In genomic region chr2:227464851-227465250, GRCh38 we compare ENCODE assay signal across 19 cellular contexts. TPM values are rescaled to one million over a fixed set of nuclear protein-coding genes. Genes with fewer than 3 reads are reported as not detected.
DNase-seq lines count a peak whose midpoint lies in the region; ATAC-seq and TF ChIP-seq lines count a peak whose summit lies in the region.
"Had no signal": no experiment of that assay in that cellular context is flagged by ENCODE, and none has a peak within 500 bp of the region (broad histone marks: within the 10 kb centered on the region; RNA-seq: fewer than 3 reads in every experiment).

No MANE protein-coding gene starts in this region.

- H3K79me1 ChIP-seq in H9 (ENCODE audit: insufficient read depth, low read depth, low read length, poor library complexity, severe bottlenecking) (no peaks in the 10 kb centered on the region), neuronal stem cell (ENCODE audit: low read depth, low read length) (no peaks in the 10 kb centered on the region)

- peak overlapping the region in 2 of 3 experiments; percentile 11 to 62; a peak in 4 of 7 replicates for H3K27ac Mint-ChIP-seq in H9
- H3K27ac Mint-ChIP-seq in activated T-helper 2 cell treated with anti-CD3 and anti-CD28 coated beads, Interferon-gamma antibody, Interleukin-2, Interleukin-4, amounts not matched to agents 10 μg/mL and 5 μg/mL and 100 μg/mL, durations not matched to agents 14 hours and 24 hours and 36 hours, result peak overlapping the region; percentile 88
- H3K27ac Mint-ChIP-seq: immature natural killer cell had no signal

- intact Hi-C loops in activated T-helper 2 cell treated with anti-CD3 and anti-CD28 coated beads, Interferon-gamma antibody, Interleukin-2, Interleukin-4, amounts not matched to agents 10 μg/mL and 5 μg/mL and 100 μg/mL, durations not matched to agents 14 hours and 24 hours and 36 hours (cut with micrococcal nuclease), result loop anchor here (5.0 kb wide), 2 partner anchors 352 to 628 kb away; partner anchors contain the start of gene RHBDD1

- H2BK12ac ChIP-seq in H9 (ENCODE audit: insufficient read length, low read depth, low read length) (no peak overlapping the region), neuronal stem cell (ENCODE audit: low read length) (no peak overlapping the region)

- H3K14ac ChIP-seq in H9 (ENCODE audit: insufficient read depth, low read length) (no peak overlapping the region), neuronal stem cell (ENCODE audit: low read length) (no peak overlapping the region)

- H3K4me2 ChIP-seq in H9 (ENCODE audit: insufficient read depth, insufficient read length, low read length) (no peak overlapping the region), neuronal stem cell (ENCODE audit: insufficient read depth, low read length, poor library complexity, severe bottlenecking) (no peak overlapping the region)

- WGBS in H9 (ENCODE audit: extremely low coverage, insufficient read length, low lambda C conversion rate), result no CpG with 5 or more reads among the region's 7 CpGs
- no CpG with 5 or more reads among the region's 7 CpGs for WGBS in neuronal stem cell (ENCODE audit: extremely low coverage in 2 of 2, insufficient read length in 2 of 2, insufficient replicate concordance in 1 of 2), 2 donors

- H3K9me3 ChIP-seq in H9 (ENCODE audit: control insufficient read depth, low read depth, low read length) (no peaks in the 10 kb centered on the region), neuronal stem cell (replicated peaks in 1 of 2; ENCODE audit: control insufficient read depth in 2 of 2, insufficient read depth in 1 of 2, low read depth in 1 of 2, low read length in 2 of 2) (no peaks in the 10 kb centered on the region)
- H3K9me3 ChIP-seq: body of pancreas, HAP-1, neutrophil, tibial nerve had no signal

- H4K8ac ChIP-seq in H9 (replicated peaks; ENCODE audit: insufficient read length, low read depth, low read length) (no peak overlapping the region), neuronal stem cell (ENCODE audit: low read depth, low read length) (no peak overlapping the region)

- H4K20me1 ChIP-seq in H9 (ENCODE audit: control insufficient read depth, insufficient read depth, insufficient read length), result no peaks in the 10 kb centered on the region

- no peaks in the 10 kb centered on the region for H3K36me3 ChIP-seq in neuronal stem cell (replicated peaks in 1 of 2; ENCODE audit: control insufficient read depth in 2 of 2, insufficient read depth in 2 of 2, low read length in 2 of 2)
- H3K36me3 ChIP-seq: HAP-1, neutrophil, tibial nerve had no signal

- H2AFZ ChIP-seq in H9 (ENCODE audit: low read length) (no peak overlapping the region), neuronal stem cell (ENCODE audit: low read length) (no peak overlapping the region)
- H2AFZ ChIP-seq: PC-9 had no signal

- no peak overlapping the region for H3T11ph ChIP-seq in H9 (ENCODE audit: low read length)

- ATAC-seq in HG03521 (IDR thresholded peaks at IDR 0.05; ENCODE audit: unreplicated experiment), result no peak
- ATAC-seq: body of pancreas had no signal

- H3K4me1 Mint-ChIP-seq in H9, result peaks cover 12 to 15% of the 10 kb centered on the region in 2 experiments
- H3K4me1 Mint-ChIP-seq in activated T-helper 2 cell treated with anti-CD3 and anti-CD28 coated beads, Interferon-gamma antibody, Interleukin-2, Interleukin-4, amounts not matched to agents 10 μg/mL and 5 μg/mL and 100 μg/mL, durations not matched to agents 14 hours and 24 hours and 36 hours (ENCODE audit: low read depth), result peaks cover 61% of the 10 kb centered on the region

- H3K79me2 ChIP-seq in H9 (ENCODE audit: insufficient read depth, low read length), result no peaks in the 10 kb centered on the region

- no peak overlapping the region for H3K4me3 ChIP-seq in neuronal stem cell (ENCODE audit: low read length in 2 of 2)
- H3K4me3 ChIP-seq: body of pancreas, HAP-1, PC-9, tibial nerve had no signal

- H3K4me3 Mint-ChIP-seq in H9, result no peak overlapping the region
- peak overlapping the region; percentile 50 for H3K4me3 Mint-ChIP-seq in activated T-helper 2 cell treated with anti-CD3 and anti-CD28 coated beads, Interferon-gamma antibody, Interleukin-2, Interleukin-4, amounts not matched to agents 10 μg/mL and 5 μg/mL and 100 μg/mL, durations not matched to agents 14 hours and 24 hours and 36 hours (ENCODE audit: low read depth)
- H3K4me3 Mint-ChIP-seq: immature natural killer cell had no signal

- no peak overlapping the region for H4K5ac ChIP-seq in H9 (ENCODE audit: insufficient read length, low read depth, low read length)

- H2BK15ac ChIP-seq in H9 (ENCODE audit: low read depth, low read length) (no peak overlapping the region), neuronal stem cell (ENCODE audit: low read length) (peak overlapping the region; percentile 28)

- no peak for TF ChIP-seq CTCF in H9 (conservative IDR thresholded peaks at IDR 0.05)

- H3K56ac ChIP-seq in H9 (ENCODE audit: insufficient read length, low read depth, low read length), result no peak overlapping the region

- H3K18ac ChIP-seq in H9 (ENCODE audit: insufficient read length, low read depth, low read length) (no peak overlapping the region), neuronal stem cell (ENCODE audit: low read length) (no peak overlapping the region)

- H3K9ac ChIP-seq in H9 (ENCODE audit: extremely low read depth, insufficient read length, low read length), result no peak overlapping the region
- no peak overlapping the region for H3K9ac ChIP-seq in neuronal stem cell (ENCODE audit: low read depth, low read length, poor library complexity)

- H3K27ac ChIP-seq in H9 (ENCODE audit: insufficient read length, low read depth, low read length) (no peak overlapping the region), neuronal stem cell (replicated peaks; ENCODE audit: low read length) (no peak overlapping the region)
- H3K27ac ChIP-seq: body of pancreas, neutrophil, PC-9, tibial nerve had no signal

- H3K23ac ChIP-seq in H9 (ENCODE audit: insufficient read length, low read depth, low read length), result no peak overlapping the region
- H3K23ac ChIP-seq in neuronal stem cell (ENCODE audit: low read depth, low read length, poor library complexity), result no peak overlapping the region

- H3K27me3 ChIP-seq in H9 (ENCODE audit: insufficient read depth, low read length), result no peaks in the 10 kb centered on the region
- H3K27me3 ChIP-seq in neuronal stem cell (ENCODE audit: control insufficient read depth in 3 of 3, insufficient read depth in 3 of 3, low read depth in 1 of 3, low read length in 3 of 3), result no peaks in the 10 kb centered on the region
- H3K27me3 ChIP-seq: body of pancreas, tibial nerve had no signal

- H3K4me1 ChIP-seq in H9 (ENCODE audit: insufficient read depth, low read length), result no peaks in the 10 kb centered on the region; the same call in 1 of the 2 replicates
- peaks cover 0 to 5% of the 10 kb centered on the region in 2 donors for H3K4me1 ChIP-seq in neuronal stem cell (ENCODE audit: control insufficient read depth in 2 of 2, insufficient read depth in 1 of 2, low read depth in 1 of 2, low read length in 2 of 2)
- H3K4me1 ChIP-seq: HAP-1, tibial nerve had no signal

- H2BK120ac ChIP-seq in H9 (ENCODE audit: low read depth, low read length, poor library complexity, severe bottlenecking) (no peak overlapping the region), neuronal stem cell (ENCODE audit: low read depth, low read length) (no peak overlapping the region)

- H3K23me2 ChIP-seq in H9 (ENCODE audit: insufficient read length, low read depth, low read length, poor library complexity, severe bottlenecking), result no peaks in the 10 kb centered on the region

- peak; percentile 26 to 29 for DNase-seq in activated CD4-positive, alpha-beta T cell treated with anti-CD3 and anti-CD28 coated beads for 4 hours
- DNase-seq in activated CD4-positive, alpha-beta T cell treated with anti-CD3 and anti-CD28 coated beads, Interleukin-2, amount 50 U/mL, for 1 hour, result no peak
- no peak for DNase-seq in H9
- no peak for DNase-seq in activated T-helper 2 cell treated with anti-CD3 and anti-CD28 coated beads, Interferon-gamma antibody, Interleukin-2, Interleukin-4, amounts not matched to agents 10 μg/mL and 5 μg/mL and 100 μg/mL, durations not matched to agents 14 hours and 24 hours and 36 hours (ENCODE audit: low spot score)
- DNase-seq in neuronal stem cell (ENCODE audit: low spot score), result no peak
- DNase-seq in Kasumi-1 (lab: John Stamatoyannopoulos, UW), result no peak
- DNase-seq in mucosa of gallbladder (ENCODE audit: low spot score), result no peak
- DNase-seq: body of pancreas; dermis blood vessel endothelial cell; immature natural killer cell; mesendoderm; NCI-H2029; NCI-H69; PC-9; stimulated activated CD8-positive, alpha-beta memory T cell treated with anti-CD3 and anti-CD28 coated beads, Interleukin-4, amount 100 ng/mL, for 48 hours had no signal

- H3K9me3 Mint-ChIP-seq in H9, result no peaks in the 10 kb centered on the region; a peak in 1 of 5 replicates
- H3K9me3 Mint-ChIP-seq in activated T-helper 2 cell treated with anti-CD3 and anti-CD28 coated beads, Interferon-gamma antibody, Interleukin-2, Interleukin-4, amounts not matched to agents 10 μg/mL and 5 μg/mL and 100 μg/mL, durations not matched to agents 14 hours and 24 hours and 36 hours, result no peaks in the 10 kb centered on the region
- H3K9me3 Mint-ChIP-seq: immature natural killer cell had no signal

- no peak overlapping the region for H4K91ac ChIP-seq in H9 (ENCODE audit: insufficient read length, low read depth, low read length)
- H4K91ac ChIP-seq in neuronal stem cell (ENCODE audit: low read depth, low read length, poor library complexity), result no peak overlapping the region

- H3K27me3 Mint-ChIP-seq in H9 (ENCODE audit: low read depth), result no peaks in the 10 kb centered on the region; the same call in 1 of the 2 replicates
- no peaks in the 10 kb centered on the region for H3K27me3 Mint-ChIP-seq in activated T-helper 2 cell treated with anti-CD3 and anti-CD28 coated beads, Interferon-gamma antibody, Interleukin-2, Interleukin-4, amounts not matched to agents 10 μg/mL and 5 μg/mL and 100 μg/mL, durations not matched to agents 14 hours and 24 hours and 36 hours (ENCODE audit: low read depth)

- no peak overlapping the region for H2BK20ac ChIP-seq in H9 (ENCODE audit: low read depth, low read length, poor library complexity, severe bottlenecking)

- H3K36me3 Mint-ChIP-seq in H9 (ENCODE audit: insufficient read depth in 1 of 3, low read depth in 3 of 3), result no peaks in the 10 kb centered on the region
- H3K36me3 Mint-ChIP-seq in activated T-helper 2 cell treated with anti-CD3 and anti-CD28 coated beads, Interferon-gamma antibody, Interleukin-2, Interleukin-4, amounts not matched to agents 10 μg/mL and 5 μg/mL and 100 μg/mL, durations not matched to agents 14 hours and 24 hours and 36 hours (ENCODE audit: low read depth), result peaks cover 3% of the 10 kb centered on the region
- H3K36me3 Mint-ChIP-seq: immature natural killer cell had no signal

- H2AK5ac ChIP-seq in H9 (ENCODE audit: insufficient read length, low read length), result no peak overlapping the region
- no peak overlapping the region for H2AK5ac ChIP-seq in neuronal stem cell (ENCODE audit: low read depth, low read length)

- H3K4ac ChIP-seq in H9 (ENCODE audit: low read depth, low read length) (no peak overlapping the region), neuronal stem cell (ENCODE audit: low read length) (no peak overlapping the region)

- H2BK5ac ChIP-seq in H9 (ENCODE audit: insufficient read length, low read length) (no peak overlapping the region), neuronal stem cell (ENCODE audit: low read length) (no peak overlapping the region)

RNA-seq across cellular contexts. Expression of gene AGFG1, which starts 7.1 kb away (rescaled TPM):
- 106 and 109 TPM in 2 replicates for total RNA-seq in H9 (2021)
- 137 and 139 TPM in 2 replicates for total RNA-seq in activated T-helper 2 cell treated with anti-CD3 and anti-CD28 coated beads, Interferon-gamma antibody, Interleukin-2, Interleukin-4, amounts not matched to agents 10 μg/mL and 5 μg/mL and 100 μg/mL, durations not matched to agents 14 hours and 24 hours and 36 hours
- polyA plus RNA-seq in neuronal stem cell (2013, experiment 1 of 2), result 46.2 TPM
- polyA plus RNA-seq in neuronal stem cell (2013, experiment 2 of 2), result 47.7 TPM
- 77.9 TPM for total RNA-seq in mucosa of gallbladder

Comparison
In these comparisons a context has a peak if more than half of its experiments do, and no peak if none do; other contexts are left out.
1. DNase-seq: peak in activated CD4-positive, alpha-beta T cell treated with anti-CD3 and anti-CD28 coated beads for 4 hours (2 of 2); none in activated CD4-positive, alpha-beta T cell treated with anti-CD3 and anti-CD28 coated beads, Interleukin-2, amount 50 U/mL, for 1 hour (single experiment), H9 (single experiment), activated T-helper 2 cell treated with anti-CD3 and anti-CD28 coated beads, Interferon-gamma antibody, Interleukin-2, Interleukin-4, amounts not matched to agents 10 μg/mL and 5 μg/mL and 100 μg/mL, durations not matched to agents 14 hours and 24 hours and 36 hours (single experiment), neuronal stem cell (single experiment), Kasumi-1 (0 of 2) and mucosa of gallbladder (single experiment).